2 cellular contexts compared by ENCODE assay signal in the genomic region with DNA sequence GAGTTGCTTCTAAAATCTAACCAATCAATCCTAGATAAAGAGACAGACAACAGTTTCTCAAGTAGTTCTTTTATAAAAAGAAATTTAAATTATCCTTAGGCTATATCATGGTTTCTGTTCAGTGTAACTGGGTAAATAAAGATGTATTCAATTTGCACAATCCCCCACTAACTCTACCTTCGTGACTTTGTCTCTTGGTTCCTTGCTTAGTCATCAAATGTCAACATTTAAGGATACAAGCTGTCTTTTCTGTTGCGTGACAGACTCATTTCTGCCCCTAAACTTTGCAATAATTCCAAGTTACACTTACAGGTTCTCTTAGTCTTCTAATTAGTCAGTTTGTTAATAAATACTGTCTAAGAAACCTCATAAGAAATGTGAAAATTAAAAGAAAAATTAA.
A peak's percentile ranks its signal among the peaks of the same experiment; 100 is the strongest.
TF ChIP-seq lines count a peak whose summit lies in the region.

No MANE protein-coding gene starts in this region.

TF ChIP-seq in HepG2, 621 proteins besides CTCF, POLR2A, EP300 and RAD21:
- no peak for TF ChIP-seq ETV6 (CRISPR knock-in tag; conservative IDR thresholded peaks at IDR 0.05)
- no peak for TF ChIP-seq TFDP2 (CRISPR knock-in tag; IDR thresholded peaks at IDR 0.05)
- no peak for TF ChIP-seq ZFP90 (CRISPR knock-in tag; IDR thresholded peaks at IDR 0.05; ENCODE audit: borderline replicate concordance)
- peak; percentile 20 to 52; a peak in 2 of 4 replicates for TF ChIP-seq MAFK (conservative IDR thresholded peaks at IDR 0.05 in 1 of 2, IDR thresholded peaks at IDR 0.05 in 1 of 2; ENCODE audit: low read length in 2 of 2)

TF ChIP-seq in K562, 482 proteins besides CTCF, POLR2A, EP300 and RAD21:
- TF ChIP-seq ZNF316 (IDR thresholded peaks at IDR 0.05) (peak; percentile 23; the same call in 1 of the 2 replicates), ZBTB2 (IDR thresholded peaks at IDR 0.05) (no peak)
